1 cellular context compared by ENCODE assay signal in the genomic region with DNA sequence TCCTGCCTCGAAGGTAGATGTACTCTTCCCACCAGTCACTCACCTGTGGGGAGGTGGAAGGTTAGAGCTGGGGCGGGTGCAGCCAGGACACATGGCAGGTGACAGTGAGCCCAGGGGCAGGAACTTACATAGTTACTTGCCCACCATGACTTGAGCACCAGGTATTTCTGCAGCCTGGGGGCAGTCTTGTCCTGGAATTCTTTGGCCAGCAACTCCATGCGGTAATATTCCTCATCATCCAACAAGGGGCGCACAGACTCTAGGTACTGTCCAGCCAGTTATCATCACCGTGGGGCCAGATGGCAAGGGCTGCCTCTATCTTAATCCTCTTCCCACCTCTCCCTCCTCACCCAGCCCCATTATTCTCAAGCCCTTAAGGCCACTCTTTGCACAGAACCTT.
TF ChIP-seq lines count a peak whose summit lies in the region.

No MANE protein-coding gene starts in this region.

TF ChIP-seq in K562, 482 proteins besides CTCF, POLR2A, EP300 and RAD21:
- no peak for TF ChIP-seq POLR2AphosphoS2 (IDR thresholded peaks at IDR 0.05; ENCODE audit: low read length)
- no peak for TF ChIP-seq HDAC3 (IDR thresholded peaks at IDR 0.05; ENCODE audit: borderline replicate concordance, partially characterized antibody)
- TF ChIP-seq RCOR1 (IDR thresholded peaks at IDR 0.05; ENCODE audit: borderline replicate concordance in 1 of 2, low read depth in 2 of 2, low read length in 2 of 2) = peak in 1 of 2 experiments; percentile 15; a peak in 1 of 4 replicates
- TF ChIP-seq KLF16 (IDR thresholded peaks at IDR 0.05) = 0 out of 2 replicates have a peak, but pooled peaks have one; percentile 11
- TF ChIP-seq JUND (IDR thresholded peaks at IDR 0.05; ENCODE audit: borderline replicate concordance, low read depth, low read length) = peak; percentile 36; the same call in 1 of the 2 replicates
- TF ChIP-seq JUND (tag; IDR thresholded peaks at IDR 0.05; ENCODE audit: borderline replicate concordance, low read depth, low read length) = no peak
- peak; percentile 69; the same call in 1 of the 2 replicates for TF ChIP-seq ZNF384 (IDR thresholded peaks at IDR 0.05; ENCODE audit: low read depth, low read length)
- peak; percentile 90 for TF ChIP-seq SMC3 (conservative IDR thresholded peaks at IDR 0.05; ENCODE audit: insufficient read depth, low read depth, low read length)
- TF ChIP-seq, protein P1, sequence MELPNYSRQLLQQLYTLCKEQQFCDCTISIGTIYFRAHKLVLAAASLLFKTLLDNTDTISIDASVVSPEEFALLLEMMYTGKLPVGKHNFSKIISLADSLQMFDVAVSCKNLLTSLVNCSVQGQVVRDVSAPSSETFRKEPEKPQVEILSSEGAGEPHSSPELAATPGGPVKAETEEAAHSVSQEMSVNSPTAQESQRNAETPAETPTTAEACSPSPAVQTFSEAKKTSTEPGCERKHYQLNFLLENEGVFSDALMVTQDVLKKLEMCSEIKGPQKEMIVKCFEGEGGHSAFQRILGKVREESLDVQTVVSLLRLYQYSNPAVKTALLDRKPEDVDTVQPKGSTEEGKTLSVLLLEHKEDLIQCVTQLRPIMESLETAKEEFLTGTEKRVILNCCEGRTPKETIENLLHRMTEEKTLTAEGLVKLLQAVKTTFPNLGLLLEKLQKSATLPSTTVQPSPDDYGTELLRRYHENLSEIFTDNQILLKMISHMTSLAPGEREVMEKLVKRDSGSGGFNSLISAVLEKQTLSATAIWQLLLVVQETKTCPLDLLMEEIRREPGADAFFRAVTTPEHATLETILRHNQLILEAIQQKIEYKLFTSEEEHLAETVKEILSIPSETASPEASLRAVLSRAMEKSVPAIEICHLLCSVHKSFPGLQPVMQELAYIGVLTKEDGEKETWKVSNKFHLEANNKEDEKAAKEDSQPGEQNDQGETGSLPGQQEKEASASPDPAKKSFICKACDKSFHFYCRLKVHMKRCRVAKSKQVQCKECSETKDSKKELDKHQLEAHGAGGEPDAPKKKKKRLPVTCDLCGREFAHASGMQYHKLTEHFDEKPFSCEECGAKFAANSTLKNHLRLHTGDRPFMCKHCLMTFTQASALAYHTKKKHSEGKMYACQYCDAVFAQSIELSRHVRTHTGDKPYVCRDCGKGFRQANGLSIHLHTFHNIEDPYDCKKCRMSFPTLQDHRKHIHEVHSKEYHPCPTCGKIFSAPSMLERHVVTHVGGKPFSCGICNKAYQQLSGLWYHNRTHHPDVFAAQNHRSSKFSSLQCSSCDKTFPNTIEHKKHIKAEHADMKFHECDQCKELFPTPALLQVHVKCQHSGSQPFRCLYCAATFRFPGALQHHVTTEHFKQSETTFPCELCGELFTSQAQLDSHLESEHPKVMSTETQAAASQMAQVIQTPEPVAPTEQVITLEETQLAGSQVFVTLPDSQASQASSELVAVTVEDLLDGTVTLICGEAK (IDR thresholded peaks at IDR 0.05) = no peak
- TF ChIP-seq, protein P1 (CRISPR knock-in tag; IDR thresholded peaks at IDR 0.05) = no peak
- peak; percentile 54; the same call in 1 of the 2 replicates for TF ChIP-seq STAG1 (CRISPR knock-in tag; IDR thresholded peaks at IDR 0.05; ENCODE audit: borderline replicate concordance)
- TF ChIP-seq, protein P2, sequence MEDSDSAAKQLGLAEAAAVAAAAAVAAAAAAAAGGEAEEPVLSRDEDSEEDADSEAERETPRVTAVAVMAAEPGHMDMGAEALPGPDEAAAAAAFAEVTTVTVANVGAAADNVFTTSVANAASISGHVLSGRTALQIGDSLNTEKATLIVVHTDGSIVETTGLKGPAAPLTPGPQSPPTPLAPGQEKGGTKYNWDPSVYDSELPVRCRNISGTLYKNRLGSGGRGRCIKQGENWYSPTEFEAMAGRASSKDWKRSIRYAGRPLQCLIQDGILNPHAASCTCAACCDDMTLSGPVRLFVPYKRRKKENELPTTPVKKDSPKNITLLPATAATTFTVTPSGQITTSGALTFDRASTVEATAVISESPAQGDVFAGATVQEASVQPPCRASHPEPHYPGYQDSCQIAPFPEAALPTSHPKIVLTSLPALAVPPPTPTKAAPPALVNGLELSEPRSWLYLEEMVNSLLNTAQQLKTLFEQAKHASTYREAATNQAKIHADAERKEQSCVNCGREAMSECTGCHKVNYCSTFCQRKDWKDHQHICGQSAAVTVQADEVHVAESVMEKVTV (CRISPR knock-in tag; IDR thresholded peaks at IDR 0.05) = peak; percentile 72
- no peak for TF ChIP-seq NFYB (IDR thresholded peaks at IDR 0.05; ENCODE audit: extremely low read depth, insufficient read length)
- peak; percentile 74 for TF ChIP-seq ARID2 (IDR thresholded peaks at IDR 0.05)
- TF ChIP-seq, protein P3, sequence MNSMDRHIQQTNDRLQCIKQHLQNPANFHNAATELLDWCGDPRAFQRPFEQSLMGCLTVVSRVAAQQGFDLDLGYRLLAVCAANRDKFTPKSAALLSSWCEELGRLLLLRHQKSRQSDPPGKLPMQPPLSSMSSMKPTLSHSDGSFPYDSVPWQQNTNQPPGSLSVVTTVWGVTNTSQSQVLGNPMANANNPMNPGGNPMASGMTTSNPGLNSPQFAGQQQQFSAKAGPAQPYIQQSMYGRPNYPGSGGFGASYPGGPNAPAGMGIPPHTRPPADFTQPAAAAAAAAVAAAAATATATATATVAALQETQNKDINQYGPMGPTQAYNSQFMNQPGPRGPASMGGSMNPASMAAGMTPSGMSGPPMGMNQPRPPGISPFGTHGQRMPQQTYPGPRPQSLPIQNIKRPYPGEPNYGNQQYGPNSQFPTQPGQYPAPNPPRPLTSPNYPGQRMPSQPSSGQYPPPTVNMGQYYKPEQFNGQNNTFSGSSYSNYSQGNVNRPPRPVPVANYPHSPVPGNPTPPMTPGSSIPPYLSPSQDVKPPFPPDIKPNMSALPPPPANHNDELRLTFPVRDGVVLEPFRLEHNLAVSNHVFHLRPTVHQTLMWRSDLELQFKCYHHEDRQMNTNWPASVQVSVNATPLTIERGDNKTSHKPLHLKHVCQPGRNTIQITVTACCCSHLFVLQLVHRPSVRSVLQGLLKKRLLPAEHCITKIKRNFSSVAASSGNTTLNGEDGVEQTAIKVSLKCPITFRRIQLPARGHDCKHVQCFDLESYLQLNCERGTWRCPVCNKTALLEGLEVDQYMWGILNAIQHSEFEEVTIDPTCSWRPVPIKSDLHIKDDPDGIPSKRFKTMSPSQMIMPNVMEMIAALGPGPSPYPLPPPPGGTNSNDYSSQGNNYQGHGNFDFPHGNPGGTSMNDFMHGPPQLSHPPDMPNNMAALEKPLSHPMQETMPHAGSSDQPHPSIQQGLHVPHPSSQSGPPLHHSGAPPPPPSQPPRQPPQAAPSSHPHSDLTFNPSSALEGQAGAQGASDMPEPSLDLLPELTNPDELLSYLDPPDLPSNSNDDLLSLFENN (IDR thresholded peaks at IDR 0.05; ENCODE audit: low read depth in 2 of 2, low read length in 2 of 2) = no peak
- TF ChIP-seq ATF7 (IDR thresholded peaks at IDR 0.05) = 0 out of 2 replicates have a peak, but pooled peaks have one; percentile 31
- TF ChIP-seq MAZ (CRISPR knock-in tag; conservative IDR thresholded peaks at IDR 0.05 in 1 of 2, IDR thresholded peaks at IDR 0.05 in 1 of 2) = 0 out of 4 replicates have a peak, but pooled peaks of 1 of the 2 experiments have one; percentile 19
- TF ChIP-seq, protein P4, sequence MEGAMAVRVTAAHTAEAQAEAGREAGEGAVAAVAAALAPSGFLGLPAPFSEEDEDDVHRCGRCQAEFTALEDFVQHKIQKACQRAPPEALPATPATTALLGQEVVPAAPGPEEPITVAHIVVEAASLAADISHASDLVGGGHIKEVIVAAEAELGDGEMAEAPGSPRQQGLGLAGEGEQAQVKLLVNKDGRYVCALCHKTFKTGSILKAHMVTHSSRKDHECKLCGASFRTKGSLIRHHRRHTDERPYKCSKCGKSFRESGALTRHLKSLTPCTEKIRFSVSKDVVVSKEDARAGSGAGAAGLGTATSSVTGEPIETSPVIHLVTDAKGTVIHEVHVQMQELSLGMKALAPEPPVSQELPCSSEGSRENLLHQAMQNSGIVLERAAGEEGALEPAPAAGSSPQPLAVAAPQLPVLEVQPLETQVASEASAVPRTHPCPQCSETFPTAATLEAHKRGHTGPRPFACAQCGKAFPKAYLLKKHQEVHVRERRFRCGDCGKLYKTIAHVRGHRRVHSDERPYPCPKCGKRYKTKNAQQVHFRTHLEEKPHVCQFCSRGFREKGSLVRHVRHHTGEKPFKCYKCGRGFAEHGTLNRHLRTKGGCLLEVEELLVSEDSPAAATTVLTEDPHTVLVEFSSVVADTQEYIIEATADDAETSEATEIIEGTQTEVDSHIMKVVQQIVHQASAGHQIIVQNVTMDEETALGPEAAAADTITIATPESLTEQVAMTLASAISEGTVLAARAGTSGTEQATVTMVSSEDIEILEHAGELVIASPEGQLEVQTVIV (CRISPR knock-in tag; IDR thresholded peaks at IDR 0.05; ENCODE audit: borderline replicate concordance) = no peak
TF ChIP-seq in K562: peak in this region for 10.
